Comparison of ENCODE assay signal across 15 cellular contexts in the genomic region with DNA sequence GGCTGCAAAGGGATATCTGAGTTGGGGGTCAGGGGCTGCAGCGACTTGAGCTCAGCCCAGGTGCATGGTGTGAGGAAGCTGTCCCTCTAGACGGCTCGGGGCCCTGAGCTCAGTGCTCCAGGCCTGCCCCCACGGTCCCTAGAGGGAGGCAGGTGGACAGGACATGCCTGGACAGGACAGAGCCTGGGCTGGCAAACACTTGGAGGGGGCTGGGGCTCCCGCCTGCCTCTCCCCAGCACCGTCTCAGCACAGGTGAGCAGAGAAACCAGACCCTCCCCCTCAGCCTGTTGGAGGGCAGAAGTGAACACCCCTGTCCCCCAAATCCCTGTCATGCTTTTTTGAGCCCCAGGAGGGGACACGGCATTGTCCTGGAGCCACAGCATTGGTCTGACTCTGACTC. TPM values are rescaled to one million over a fixed set of nuclear protein-coding genes. Genes with fewer than 3 reads are reported as not detected.
DNase-seq lines count a peak whose midpoint lies in the region; ATAC-seq, FAIRE-seq and TF ChIP-seq lines count a peak whose summit lies in the region.
"Had no signal": no experiment of that assay in that cellular context is flagged by ENCODE, and none has a peak within 500 bp of the region (broad histone marks: within the 10 kb centered on the region; RNA-seq: fewer than 3 reads in every experiment).

No MANE protein-coding gene starts in this region.

- WGBS in HepG2 (ENCODE audit: low lambda C conversion rate) = 60% methylated on average over 4 of the region's 7 CpGs
- no CpG with 5 or more reads among the region's 7 CpGs for WGBS in right lobe of liver (ENCODE audit: insufficient coverage, low coverage, low lambda C conversion rate, missing lambda C conversion rate)

- H3K27me3 ChIP-seq in HepG2 (ENCODE audit: control insufficient read depth in 1 of 2, insufficient read depth in 2 of 2, low read length in 2 of 2) (peaks cover 11 to 43% of the 10 kb centered on the region in 2 experiments), right lobe of liver (no peaks in the 10 kb centered on the region)

- TF ChIP-seq EP300 in HepG2 (IDR thresholded peaks at IDR 0.05; ENCODE audit: low read depth in 2 of 2, low read length in 2 of 2) (no peak), HepG2 (CRISPR knock-in tag; IDR thresholded peaks at IDR 0.05; ENCODE audit: borderline replicate concordance) (no peak)

- no peak overlapping the region for H3K4me3 Mint-ChIP-seq in activated naive CD4-positive, alpha-beta T cell treated with anti-CD3 and anti-CD28 coated beads, Interleukin-2, amount 10 ng/mL, durations not matched to agents 7 days and 5 days
- no peak overlapping the region for H3K4me3 Mint-ChIP-seq in activated T-helper 1 cell treated with anti-CD3 and anti-CD28 coated beads, Interleukin-12 subunit alpha, Interleukin-12 subunit beta, Interleukin-2, Interleukin-4 antibody, amounts not matched to agents 30 ng/mL and 10 ng/mL and 1 ng/mL, durations not matched to agents 14 hours and 24 hours and 36 hours
- H3K4me3 Mint-ChIP-seq: CD8-positive, alpha-beta memory T cell had no signal

- CTCF ChIA-PET in HepG2 (lab: Yijun Ruan, JAX; ENCODE audit: low intra/inter-chr PET ratio, low total read pairs) = no interaction called here
- CTCF ChIA-PET in activated naive CD4-positive, alpha-beta T cell treated with anti-CD3 and anti-CD28 coated beads, Interleukin-2, amount 10 ng/mL, durations not matched to agents 7 days and 5 days (lab: Charles Lee) = no interaction called here

- H3K9me3 ChIP-seq in HepG2 (ENCODE audit: low read length) (no peaks in the 10 kb centered on the region), right lobe of liver (no peaks in the 10 kb centered on the region)

- BruUV-seq in HepG2 (replicated peaks; lab: Mats Ljungman, UMichigan) = no TSS peak

- FAIRE-seq in HepG2 (lab: Jason Lieb, UNC) = no peak
- FAIRE-seq: H54 had no signal

- TF ChIP-seq CTCF in HepG2 (CRISPR knock-in tag; IDR thresholded peaks at IDR 0.05) (no peak), right lobe of liver (IDR thresholded peaks at IDR 0.05) (no peak)

- H3K27ac Mint-ChIP-seq in activated naive CD4-positive, alpha-beta T cell treated with anti-CD3 and anti-CD28 coated beads, Interleukin-2, amount 10 ng/mL, durations not matched to agents 7 days and 5 days = no peak overlapping the region
- H3K27ac Mint-ChIP-seq in activated T-helper 1 cell treated with anti-CD3 and anti-CD28 coated beads, Interleukin-12 subunit alpha, Interleukin-12 subunit beta, Interleukin-2, Interleukin-4 antibody, amounts not matched to agents 30 ng/mL and 10 ng/mL and 1 ng/mL, durations not matched to agents 14 hours and 24 hours and 36 hours = no peak overlapping the region

- no peak for ATAC-seq in HepG2
- ATAC-seq in right lobe of liver = no peak

- H3K79me2 ChIP-seq in HepG2 (ENCODE audit: insufficient read depth, low read length) = no peaks in the 10 kb centered on the region

- TF ChIP-seq POLR2A in HepG2 (IDR thresholded peaks at IDR 0.05; ENCODE audit: insufficient read depth in 1 of 2, low read depth in 2 of 2, low read length in 2 of 2) = no peak
- no peak for TF ChIP-seq POLR2A in right lobe of liver (IDR thresholded peaks at IDR 0.05)

- no peak for TF ChIP-seq RAD21 in HepG2 (CRISPR knock-in tag; IDR thresholded peaks at IDR 0.05)

- H3K9me3 Mint-ChIP-seq in activated naive CD4-positive, alpha-beta T cell treated with anti-CD3 and anti-CD28 coated beads, Interleukin-2, amount 10 ng/mL, durations not matched to agents 7 days and 5 days = no peaks in the 10 kb centered on the region
- no peaks in the 10 kb centered on the region for H3K9me3 Mint-ChIP-seq in activated T-helper 1 cell treated with anti-CD3 and anti-CD28 coated beads, Interleukin-12 subunit alpha, Interleukin-12 subunit beta, Interleukin-2, Interleukin-4 antibody, amounts not matched to agents 30 ng/mL and 10 ng/mL and 1 ng/mL, durations not matched to agents 14 hours and 24 hours and 36 hours
- H3K9me3 Mint-ChIP-seq: CD8-positive, alpha-beta memory T cell had no signal

- no peak overlapping the region for H2AFZ ChIP-seq in HepG2 (ENCODE audit: low read length)

- H3K27ac ChIP-seq in HepG2 (ENCODE audit: extremely low read length, insufficient read depth, low read length) = no peak overlapping the region
- H3K27ac ChIP-seq in right lobe of liver = no peak overlapping the region

- no peaks in the 10 kb centered on the region for H3K36me3 ChIP-seq in HepG2 (replicated peaks in 1 of 2; ENCODE audit: control insufficient read depth in 1 of 2, insufficient read depth in 2 of 2, low read length in 2 of 2)
- H3K36me3 ChIP-seq in right lobe of liver = no peaks in the 10 kb centered on the region

- H3K4me1 ChIP-seq in HepG2 (ENCODE audit: insufficient read depth, low read length) (peaks cover 74% of the 10 kb centered on the region), right lobe of liver (peaks cover 0 to 29% (median 9%) of the 10 kb centered on the region in 4 donors)

- no peak overlapping the region for H3K4me2 ChIP-seq in HepG2 (ENCODE audit: low read depth, low read length)

- peaks cover 4% of the 10 kb centered on the region for H3K4me1 Mint-ChIP-seq in activated naive CD4-positive, alpha-beta T cell treated with anti-CD3 and anti-CD28 coated beads, Interleukin-2, amount 10 ng/mL, durations not matched to agents 7 days and 5 days
- no peaks in the 10 kb centered on the region for H3K4me1 Mint-ChIP-seq in activated T-helper 1 cell treated with anti-CD3 and anti-CD28 coated beads, Interleukin-12 subunit alpha, Interleukin-12 subunit beta, Interleukin-2, Interleukin-4 antibody, amounts not matched to agents 30 ng/mL and 10 ng/mL and 1 ng/mL, durations not matched to agents 14 hours and 24 hours and 36 hours (ENCODE audit: low read depth)

- no peaks in the 10 kb centered on the region for H3K36me3 Mint-ChIP-seq in activated naive CD4-positive, alpha-beta T cell treated with anti-CD3 and anti-CD28 coated beads, Interleukin-2, amount 10 ng/mL, durations not matched to agents 7 days and 5 days
- H3K36me3 Mint-ChIP-seq in activated T-helper 1 cell treated with anti-CD3 and anti-CD28 coated beads, Interleukin-12 subunit alpha, Interleukin-12 subunit beta, Interleukin-2, Interleukin-4 antibody, amounts not matched to agents 30 ng/mL and 10 ng/mL and 1 ng/mL, durations not matched to agents 14 hours and 24 hours and 36 hours (ENCODE audit: low read depth) = no peaks in the 10 kb centered on the region
- H3K36me3 Mint-ChIP-seq: CD8-positive, alpha-beta memory T cell had no signal

- H4K20me1 ChIP-seq in HepG2 (ENCODE audit: insufficient read depth, low read length) = no peaks in the 10 kb centered on the region

- no peak overlapping the region; the same call in 1 of the 2 replicates for H3K9ac ChIP-seq in HepG2 (ENCODE audit: insufficient read depth, low read depth, low read length)

- in situ Hi-C loops in HepG2 (cut with HindIII; ENCODE audit: extremely low pct_ligation_motif_present, low pct_unique_long_range_greater_than_20kb) = loop anchor here (5.0 kb wide), 1 partner anchor 91 kb away; the partner anchor contains the start of gene BAHCC1

- POLR2A ChIA-PET in HepG2 (lab: Yijun Ruan, JAX) = interaction anchor here (1.1 to 1.7 kb wide), 3 partner anchors 11 to 89 kb away, joined by 3 to 6 read pairs (median 4); partner anchors contain the start of genes BAHCC1 and SLC38A10

- intact Hi-C loops in HepG2 (cut with micrococcal nuclease; ENCODE audit: unreplicated experiment) (loop anchor here (5.0 kb wide), 1 partner anchor 81 kb away; no protein-coding TSS in a partner anchor), right lobe of liver (cut with DNase I) (no loop called here)
- intact Hi-C loops in activated T-helper 1 cell treated with anti-CD3 and anti-CD28 coated beads, Interleukin-12 subunit alpha, Interleukin-12 subunit beta, Interleukin-2, Interleukin-4 antibody, amounts not matched to agents 30 ng/mL and 10 ng/mL and 1 ng/mL, durations not matched to agents 14 hours and 24 hours and 36 hours (cut with micrococcal nuclease) = no loop called here

- H3K27me3 Mint-ChIP-seq in activated naive CD4-positive, alpha-beta T cell treated with anti-CD3 and anti-CD28 coated beads, Interleukin-2, amount 10 ng/mL, durations not matched to agents 7 days and 5 days = peaks cover 39% of the 10 kb centered on the region
- H3K27me3 Mint-ChIP-seq in activated T-helper 1 cell treated with anti-CD3 and anti-CD28 coated beads, Interleukin-12 subunit alpha, Interleukin-12 subunit beta, Interleukin-2, Interleukin-4 antibody, amounts not matched to agents 30 ng/mL and 10 ng/mL and 1 ng/mL, durations not matched to agents 14 hours and 24 hours and 36 hours (ENCODE audit: insufficient read depth) = peaks cover 6% of the 10 kb centered on the region

- H3K4me3 ChIP-seq in HepG2 (replicated peaks in 1 of 3; ENCODE audit: insufficient read depth in 1 of 3, low read depth in 2 of 3, low read length in 3 of 3) (no peak overlapping the region), right lobe of liver (no peak overlapping the region)

- DNase-seq in NCI-H1417 (lab: John Stamatoyannopoulos, UW) (peak in 2 of 3 experiments; percentile 15 to 49), NCI-H1417 treated with DMSO at 0.1 percent for 48 hours (lab: John Stamatoyannopoulos, UW) (no peak), HepG2 (ENCODE audit: low spot score) (no peak), right lobe of liver (no peak), left kidney (ENCODE audit: low read depth, low spot score) (peak; percentile 3), OCI-M1 (lab: John Stamatoyannopoulos, UW) (no peak)
- DNase-seq in activated naive CD4-positive, alpha-beta T cell treated with anti-CD3 and anti-CD28 coated beads, Interleukin-2, amount 10 ng/mL, durations not matched to agents 7 days and 5 days = no peak
- DNase-seq in activated T-helper 1 cell treated with anti-CD3 and anti-CD28 coated beads, Interleukin-12 subunit alpha, Interleukin-12 subunit beta, Interleukin-2, Interleukin-4 antibody, amounts not matched to agents 30 ng/mL and 10 ng/mL and 1 ng/mL, durations not matched to agents 14 hours and 24 hours and 36 hours (ENCODE audit: low spot score) = no peak
- DNase-seq: CD8-positive, alpha-beta memory T cell; DMS 273 treated with DMSO at 0.1 percent for 48 hours; MM.1S; NCI-H1092 treated with DMSO at 0.1 percent for 48 hours; NCI-H2029; NK-92 treated with Interleukin-12 subunit alpha and Interleukin-12 subunit beta, amount 100 ng/mL, for 24 hours had no signal

RNA-seq across cellular contexts. Expression of gene SLC38A10, which starts 11.4 kb away (rescaled TPM):
- total RNA-seq in HepG2 (2016; rRNA removed; fragmentation: Illumina TruSeq; extraction: Trizol) (23.0 and 55.8 TPM in 2 replicates), right lobe of liver (100 to 1,000 TPM in 1 of 6 experiments, 10 to 100 TPM in 5; 60.9 to 104 (median 86.1) TPM)
- total RNA-seq in HepG2 (2016; cell fraction: cytosol; rRNA removed; fragmentation: Illumina TruSeq; extraction: Trizol; ENCODE audit: low read depth) = 18.5 and 23.3 TPM in 2 replicates
- 19.1 and 55.8 TPM in 2 replicates for total RNA-seq in HepG2 (2016; cell fraction: insoluble cytoplasmic fraction; rRNA removed; fragmentation: Illumina TruSeq; extraction: Trizol)
- 18.8 and 20.0 TPM in 2 replicates for total RNA-seq in HepG2 (2016; cell fraction: membrane; rRNA removed; fragmentation: Illumina TruSeq; extraction: Trizol)
- 52.6 and 64.0 TPM in 2 replicates for total RNA-seq in HepG2 (2016; cell fraction: nucleus; rRNA removed; fragmentation: Illumina TruSeq; extraction: Trizol)
- 23.4 and 33.6 TPM in 2 replicates for polyA plus RNA-seq in HepG2 (2011; rRNA removed)
- polyA plus RNA-seq in HepG2 (2011; cell fraction: cytosol; rRNA removed) = 20.1 and 34.6 TPM in 2 replicates
- polyA plus RNA-seq in HepG2 (2011; cell fraction: nucleus; rRNA removed) = 63.4 and 88.4 TPM in 2 replicates
- 22.8 and 28.0 TPM in 2 replicates for polyA plus RNA-seq in HepG2 (2012)
- polyA plus RNA-seq in HepG2 (2016; cell fraction: cytosol; fragmentation: Illumina TruSeq; extraction: Trizol; ENCODE audit: low read depth) = 5.7 and 7.1 TPM in 2 replicates
- polyA plus RNA-seq in HepG2 (2016; cell fraction: insoluble cytoplasmic fraction; fragmentation: Illumina TruSeq; extraction: Trizol; ENCODE audit: low read depth) = 19.7 and 23.4 TPM in 2 replicates
- polyA plus RNA-seq in HepG2 (2016; cell fraction: membrane; fragmentation: Illumina TruSeq; extraction: Trizol; ENCODE audit: low read depth) = 10.4 and 11.4 TPM in 2 replicates
- 123 and 129 TPM in 2 replicates for polyA plus RNA-seq in HepG2 (2016; cell fraction: nucleus; fragmentation: Illumina TruSeq; extraction: Trizol; ENCODE audit: insufficient read depth, low read depth)
- 53.9 and 165 TPM in 2 replicates for polyA minus RNA-seq in HepG2 (2011; rRNA and poly(A)+ RNA removed; ENCODE audit: low replicate concordance)
- polyA minus RNA-seq in HepG2 (2011; cell fraction: cytosol; rRNA and poly(A)+ RNA removed) = 62.7 and 77.3 TPM in 2 replicates
- 25.7 and 27.8 TPM in 2 replicates for polyA minus RNA-seq in HepG2 (2011; cell fraction: nucleus; rRNA and poly(A)+ RNA removed)
- total RNA-seq in activated T-helper 1 cell treated with anti-CD3 and anti-CD28 coated beads, Interleukin-12 subunit alpha, Interleukin-12 subunit beta, Interleukin-2, Interleukin-4 antibody, amounts not matched to agents 30 ng/mL and 10 ng/mL and 1 ng/mL, durations not matched to agents 14 hours and 24 hours and 36 hours = 99.7 and 101 TPM in 2 replicates

Comparison
In these comparisons a context has a peak if more than half of its experiments do, and no peak if none do; other contexts are left out.
1. DNase-seq: peak in NCI-H1417 (2 of 3) and left kidney (single experiment); none in NCI-H1417 treated with DMSO at 0.1 percent for 48 hours (single experiment), HepG2 (single experiment), right lobe of liver (0 of 3), activated naive CD4-positive, alpha-beta T cell treated with anti-CD3 and anti-CD28 coated beads, Interleukin-2, amount 10 ng/mL, durations not matched to agents 7 days and 5 days (single experiment), activated T-helper 1 cell treated with anti-CD3 and anti-CD28 coated beads, Interleukin-12 subunit alpha, Interleukin-12 subunit beta, Interleukin-2, Interleukin-4 antibody, amounts not matched to agents 30 ng/mL and 10 ng/mL and 1 ng/mL, durations not matched to agents 14 hours and 24 hours and 36 hours (single experiment) and OCI-M1 (single experiment).